Comparison of ENCODE assay signal across 17 cellular contexts in genomic region chr6:63690210-63690609, GRCh38.
"Had no signal": no experiment of that assay in that cellular context is flagged by ENCODE, and none has a peak within 500 bp of the region (broad histone marks: within the 10 kb centered on the region; RNA-seq: fewer than 3 reads in every experiment).

No MANE protein-coding gene starts in this region.

- H3K36me3 ChIP-seq: prostate gland had no signal

- H3K4me3 ChIP-seq: left lung, prostate gland, spleen, thoracic aorta had no signal

- ATAC-seq: left lung, natural killer cell, T-helper 17 cell had no signal

- H3K27me3 ChIP-seq: left lung, spleen had no signal

- H3K9me3 ChIP-seq: left lung, prostate gland, spleen, thoracic aorta had no signal

- DNase-seq: activated CD4-positive, alpha-beta T cell treated with anti-CD3 and anti-CD28 coated beads for 4 hours; activated CD4-positive, alpha-beta T cell treated with anti-CD3 and anti-CD28 coated beads, Interleukin-2, amount 50 U/mL, for 48 hours; activated CD4-positive, CD25-positive, alpha-beta regulatory T cell; activated effector memory CD4-positive, alpha-beta T cell treated with anti-CD3 and anti-CD28 coated beads, Interleukin-2, amount 50 U/mL, for 16 hours; activated naive CD4-positive, alpha-beta T cell treated with anti-CD3 and anti-CD28 coated beads, Interleukin-2, amount 10 ng/mL, durations not matched to agents 7 days and 5 days; amygdala; cerebellar nuclear complex; cortex of kidney; left lung; natural killer cell; spleen; stimulated activated CD4-positive, alpha-beta T cell treated with anti-CD3 and anti-CD28 coated beads, Interleukin-4, amount 100 ng/mL, for 1 hour; stimulated activated naive CD4-positive, alpha-beta T cell treated with Interleukin-2 at 50 U/mL for 16 hours; T-helper 17 cell had no signal

- H3K4me1 ChIP-seq: prostate gland had no signal

- H3K27ac ChIP-seq: left lung, prostate gland, spleen, thoracic aorta had no signal

- FAIRE-seq: bronchial epithelial cell had no signal
